8 cellular contexts compared by ENCODE assay signal in the genomic region with DNA sequence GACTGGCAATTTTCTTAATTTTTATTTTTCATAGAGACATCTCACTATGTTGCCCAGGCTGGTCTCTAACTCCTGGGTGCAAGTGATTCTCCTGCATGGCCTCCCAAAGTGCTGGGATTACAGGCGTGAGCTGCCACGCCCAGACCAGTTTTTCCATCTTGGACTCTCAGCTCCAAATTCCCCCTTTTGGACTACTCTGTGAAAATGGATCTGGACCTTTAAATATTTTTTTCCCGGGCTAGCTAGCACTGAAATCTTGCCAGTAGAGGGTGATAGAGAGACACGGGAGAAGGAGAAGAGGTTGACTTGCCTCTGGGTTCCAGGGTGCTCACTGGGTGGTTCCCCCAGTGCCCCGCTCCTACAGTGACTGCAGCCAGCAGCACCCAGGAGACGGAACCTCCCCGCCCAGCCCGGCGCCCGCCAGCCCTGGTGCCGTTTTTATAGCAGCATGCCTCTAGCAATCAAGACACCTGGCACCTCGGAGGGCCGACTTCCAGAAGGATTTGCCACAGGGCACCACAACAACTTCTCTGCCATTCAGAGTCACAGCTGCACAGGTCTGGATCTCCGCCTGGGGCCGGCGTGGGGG. TPM values are rescaled to one million over a fixed set of nuclear protein-coding genes. Genes with fewer than 3 reads are reported as not detected.
DNase-seq lines count a peak whose midpoint lies in the region; ATAC-seq and TF ChIP-seq lines count a peak whose summit lies in the region.

No MANE protein-coding gene starts in this region.

- H3K9me3 Mint-ChIP-seq in activated CD4-positive, alpha-beta T cell treated with anti-CD3 and anti-CD28 coated beads, Interleukin-2, amount 10 ng/mL, durations not matched to agents 24 days and 14 days, result peaks cover 4% of the 10 kb centered on the region

- peaks cover 4% of the 10 kb centered on the region for H3K4me1 ChIP-seq in muscle layer of colon (ENCODE audit: insufficient read depth, low read length)

- no peak overlapping the region for H3K27ac ChIP-seq in muscle layer of colon (ENCODE audit: low read depth, low read length)
- H3K27ac ChIP-seq in substantia nigra (ENCODE audit: low read depth, low read length, poor library complexity, severe bottlenecking), result no peak overlapping the region

- intact Hi-C loops in activated CD4-positive, alpha-beta T cell treated with anti-CD3 and anti-CD28 coated beads, Interleukin-2, amount 10 ng/mL, durations not matched to agents 24 days and 14 days (cut with micrococcal nuclease), result loop anchor here (1.0 to 2.0 kb wide), 3 partner anchors 10 to 281 kb away; no protein-coding TSS in a partner anchor

- DNase-seq in COR-L47 (lab: John Stamatoyannopoulos, UW), result peak; percentile 87
- peak; percentile 53 for DNase-seq in NCI-H446 treated with DMSO at 0.1 percent for 48 hours (lab: John Stamatoyannopoulos, UW)
- DNase-seq in activated CD4-positive, alpha-beta T cell treated with anti-CD3 and anti-CD28 coated beads, Interleukin-2, amount 10 ng/mL, durations not matched to agents 24 days and 14 days, result peak; percentile 81
- peak; percentile 80 for DNase-seq in epithelial cell of esophagus (ENCODE audit: low read depth)
- DNase-seq in substantia nigra (lab: John Stamatoyannopoulos, UW), result peak in 27 of 49 donors; percentile 3 to 73 (median 18)

- no peaks in the 10 kb centered on the region for H3K4me1 Mint-ChIP-seq in activated CD4-positive, alpha-beta T cell treated with anti-CD3 and anti-CD28 coated beads, Interleukin-2, amount 10 ng/mL, durations not matched to agents 24 days and 14 days

- H3K27me3 Mint-ChIP-seq in activated CD4-positive, alpha-beta T cell treated with anti-CD3 and anti-CD28 coated beads, Interleukin-2, amount 10 ng/mL, durations not matched to agents 24 days and 14 days, result peaks cover 2% of the 10 kb centered on the region

- no peaks in the 10 kb centered on the region for H3K9me3 ChIP-seq in muscle layer of colon (ENCODE audit: low read length)

- H3K27me3 ChIP-seq in muscle layer of colon (ENCODE audit: control insufficient read depth in 1 of 2, insufficient read depth in 2 of 2, low read length in 2 of 2), result no peaks in the 10 kb centered on the region

- H3K4me3 ChIP-seq in epithelial cell of esophagus (ENCODE audit: low read length) (peak overlapping the region; percentile 31), muscle layer of colon (ENCODE audit: low read depth in 1 of 2, low read length in 2 of 2) (peak overlapping the region; percentile 1 to 62)

- H3K4me3 Mint-ChIP-seq in activated CD4-positive, alpha-beta T cell treated with anti-CD3 and anti-CD28 coated beads, Interleukin-2, amount 10 ng/mL, durations not matched to agents 24 days and 14 days, result no peak overlapping the region

- TF ChIP-seq CTCF in epithelial cell of esophagus (IDR thresholded peaks at IDR 0.05; ENCODE audit: insufficient read depth, low read depth, low read length, missing control alignments), result peak; percentile 87

- H3K27ac Mint-ChIP-seq in activated CD4-positive, alpha-beta T cell treated with anti-CD3 and anti-CD28 coated beads, Interleukin-2, amount 10 ng/mL, durations not matched to agents 24 days and 14 days, result no peak overlapping the region

- ATAC-seq in GM19372 (IDR thresholded peaks at IDR 0.05; ENCODE audit: low read depth, unreplicated experiment) (peak; percentile 97), HG03439 (IDR thresholded peaks at IDR 0.05; ENCODE audit: unreplicated experiment) (peak; percentile 97)

- no peaks in the 10 kb centered on the region for H3K36me3 ChIP-seq in muscle layer of colon (ENCODE audit: insufficient read depth, low read length)

- H3K9ac ChIP-seq in muscle layer of colon (ENCODE audit: low read length), result no peak overlapping the region

- peaks cover 2% of the 10 kb centered on the region for H3K36me3 Mint-ChIP-seq in activated CD4-positive, alpha-beta T cell treated with anti-CD3 and anti-CD28 coated beads, Interleukin-2, amount 10 ng/mL, durations not matched to agents 24 days and 14 days (ENCODE audit: low read depth)

RNA-seq across cellular contexts. Expression of a gene that starts 34.7 kb away (rescaled TPM):
- 31.7 and 32.3 TPM in 2 replicates for total RNA-seq in activated CD4-positive, alpha-beta T cell treated with anti-CD3 and anti-CD28 coated beads, Interleukin-2, amount 10 ng/mL, durations not matched to agents 24 days and 14 days

Comparison
In these comparisons a context has a peak if more than half of its experiments do, and no peak if none do; other contexts are left out.
1. DNase-seq: peak in every context shown above with its lines; median percentile 87 in COR-L47; 81 in activated CD4-positive, alpha-beta T cell treated with anti-CD3 and anti-CD28 coated beads, Interleukin-2, amount 10 ng/mL, durations not matched to agents 24 days and 14 days; 80 in epithelial cell of esophagus; 53 in NCI-H446 treated with DMSO at 0.1 percent for 48 hours; 18 in substantia nigra.